ENCODE assay signal across 11 cellular contexts in genomic region chr14:71400821-71401447, GRCh38.
DNase-seq lines count a peak whose midpoint lies in the region; ATAC-seq and FAIRE-seq lines count a peak whose summit lies in the region.
"Had no signal": no experiment of that assay in that cellular context is flagged by ENCODE, and none has a peak within 500 bp of the region (broad histone marks: within the 10 kb centered on the region; RNA-seq: fewer than 3 reads in every experiment).

No MANE protein-coding gene starts in this region.

- peaks cover 3% of the 10 kb centered on the region for H3K36me3 Mint-ChIP-seq in activated naive CD8-positive, alpha-beta T cell treated with anti-CD3 and anti-CD28 coated beads, Interleukin-2, amount 50 U/mL, for 24 hours (ENCODE audit: low read depth)

- peak; percentile 96 for FAIRE-seq in HTR-8/SVneo (lab: Jason Lieb, UNC)

- in situ Hi-C loops in G401 (cut with HindIII; ENCODE audit: low sequenced_read_pairs): no loop called here

- ATAC-seq in activated naive CD8-positive, alpha-beta T cell treated with anti-CD3 and anti-CD28 coated beads, Interleukin-2, amount 50 U/mL, for 24 hours: no peak
- ATAC-seq in GM19452 (IDR thresholded peaks at IDR 0.05; ENCODE audit: unreplicated experiment) (no peak), GM21786 (IDR thresholded peaks at IDR 0.05; ENCODE audit: unreplicated experiment) (no peak)

- no peaks in the 10 kb centered on the region for H3K9me3 Mint-ChIP-seq in activated naive CD8-positive, alpha-beta T cell treated with anti-CD3 and anti-CD28 coated beads, Interleukin-2, amount 50 U/mL, for 24 hours

- no peak overlapping the region for H3K4me3 Mint-ChIP-seq in activated naive CD8-positive, alpha-beta T cell treated with anti-CD3 and anti-CD28 coated beads, Interleukin-2, amount 50 U/mL, for 24 hours

- DNase-seq in G401 (ENCODE audit: low spot score) (peak; percentile 33), HTR-8/SVneo (ENCODE audit: insufficient read length, low spot score) (peak; percentile 69), myocyte (ENCODE audit: low read depth) (peak; percentile 15), SW 1271 (lab: John Stamatoyannopoulos, UW) (no peak), NCI-H2171 (lab: John Stamatoyannopoulos, UW) (no peak)
- no peak for DNase-seq in activated naive CD8-positive, alpha-beta T cell treated with anti-CD3 and anti-CD28 coated beads, Interleukin-2, amount 50 U/mL, for 24 hours
- DNase-seq: activated CD8-positive, alpha-beta memory T cell treated with anti-CD3 and anti-CD28 coated beads for 24 hours; dermis blood vessel endothelial cell; NCI-H1048 had no signal

- H3K27ac Mint-ChIP-seq in activated naive CD8-positive, alpha-beta T cell treated with anti-CD3 and anti-CD28 coated beads, Interleukin-2, amount 50 U/mL, for 24 hours: peak overlapping the region; percentile 59

- no peaks in the 10 kb centered on the region for H3K27me3 Mint-ChIP-seq in activated naive CD8-positive, alpha-beta T cell treated with anti-CD3 and anti-CD28 coated beads, Interleukin-2, amount 50 U/mL, for 24 hours

- peaks cover 60% of the 10 kb centered on the region for H3K4me1 Mint-ChIP-seq in activated naive CD8-positive, alpha-beta T cell treated with anti-CD3 and anti-CD28 coated beads, Interleukin-2, amount 50 U/mL, for 24 hours

Comparison
In these comparisons a context has a peak if more than half of its experiments do, and no peak if none do; other contexts are left out.
1. DNase-seq: peak in G401 (single experiment), HTR-8/SVneo (single experiment) and myocyte (single experiment); none in activated naive CD8-positive, alpha-beta T cell treated with anti-CD3 and anti-CD28 coated beads, Interleukin-2, amount 50 U/mL, for 24 hours (single experiment), SW 1271 (0 of 2) and NCI-H2171 (single experiment).